8 cellular contexts compared by ENCODE assay signal in genomic region chr6:137870744-137871247, GRCh38. TPM values are rescaled to one million over a fixed set of nuclear protein-coding genes. Genes with fewer than 3 reads are reported as not detected.
A peak's percentile ranks its signal among the peaks of the same experiment; 100 is the strongest.
DNase-seq lines count a peak whose midpoint lies in the region; ATAC-seq and TF ChIP-seq lines count a peak whose summit lies in the region.

No MANE protein-coding gene starts in this region.

- H3K27me3 Mint-ChIP-seq in GM23338 (ENCODE audit: insufficient read depth, low read depth, poor library complexity), result peaks cover 15% of the 10 kb centered on the region

- CTCF ChIA-PET in GM10248 (lab: Yijun Ruan, JAX), result interaction anchor here (1.0 to 9.4 kb wide), 39 partner anchors 8 to 775 kb away, joined by 3 to 138 read pairs (median 5); no protein-coding TSS in a partner anchor

- no peaks in the 10 kb centered on the region for H3K9me3 ChIP-seq in WERI-Rb-1 (ENCODE audit: severe bottlenecking)
- H3K9me3 ChIP-seq in esophagus squamous epithelium, result no peaks in the 10 kb centered on the region
- H3K9me3 ChIP-seq in subcutaneous abdominal adipose tissue (ENCODE audit: control insufficient read depth in 5 of 5, low read length in 5 of 5), result no peaks in the 10 kb centered on the region

- no peak for TF ChIP-seq POLR2A in esophagus squamous epithelium (IDR thresholded peaks at IDR 0.05)

- H3K36me3 Mint-ChIP-seq in GM23338 (ENCODE audit: low read depth), result no peaks in the 10 kb centered on the region

- H3K9me3 Mint-ChIP-seq in GM23338, result no peaks in the 10 kb centered on the region

- H2BK120ac ChIP-seq in mesendoderm (ENCODE audit: low read depth, low read length), result no peak overlapping the region

- WGBS in esophagus squamous epithelium, 2 donors, result 10 to 11% methylated on average over 3 to 4 of the region's 4 CpGs
- WGBS in mesendoderm (ENCODE audit: extremely low coverage, insufficient coverage, low lambda C conversion rate), result no CpG with 5 or more reads among the region's 4 CpGs

- H3K18ac ChIP-seq in mesendoderm (ENCODE audit: low read length), result no peak overlapping the region

- H3K79me1 ChIP-seq in mesendoderm (ENCODE audit: low read length), result no peaks in the 10 kb centered on the region

- no peak overlapping the region for H3K56ac ChIP-seq in mesendoderm (ENCODE audit: low read length)

- H4K8ac ChIP-seq in mesendoderm (ENCODE audit: low read depth, low read length), result no peak overlapping the region

- H3K4ac ChIP-seq in mesendoderm (ENCODE audit: low read depth, low read length), result no peak overlapping the region

- H3K9ac ChIP-seq in subcutaneous abdominal adipose tissue (ENCODE audit: low read length in 5 of 5) (peak overlapping the region in 3 of 5 donors; percentile 17 to 33 (median 30)), mesendoderm (ENCODE audit: low read length) (no peak overlapping the region)

- POLR2A ChIA-PET in GM10248 (lab: Yijun Ruan, JAX), result interaction anchor here (0.6 to 3.2 kb wide), 9 partner anchors 11 to 163 kb away, joined by 3 to 14 read pairs (median 4); no protein-coding TSS in a partner anchor

- no peak overlapping the region for H2BK5ac ChIP-seq in mesendoderm (ENCODE audit: low read length)

- H2AFZ ChIP-seq in GM23338, result no peak overlapping the region

- no peak overlapping the region for H3K4me3 ChIP-seq in GM23338
- no peak overlapping the region for H3K4me3 ChIP-seq in WERI-Rb-1 (ENCODE audit: low read depth, low read length)
- peak overlapping the region in 3 of 4 donors; percentile 26 to 96 (median 93) for H3K4me3 ChIP-seq in esophagus squamous epithelium
- H3K4me3 ChIP-seq in subcutaneous abdominal adipose tissue (ENCODE audit: low read depth in 1 of 5, low read length in 5 of 5), result peak overlapping the region; percentile 31 to 99 (median 94)
- H3K4me3 ChIP-seq in mesendoderm (ENCODE audit: low read length), result no peak overlapping the region

- no peak overlapping the region for H4K5ac ChIP-seq in mesendoderm (ENCODE audit: low read length)

- no peaks in the 10 kb centered on the region for H3K79me2 ChIP-seq in GM23338 (replicated peaks; ENCODE audit: insufficient read depth)
- H3K79me2 ChIP-seq in mesendoderm (ENCODE audit: control insufficient read depth, insufficient read depth, low read length), result no peaks in the 10 kb centered on the region

- no peaks in the 10 kb centered on the region for H3K36me3 ChIP-seq in GM23338 (ENCODE audit: insufficient read depth)
- peaks cover 4% of the 10 kb centered on the region; the same call in 1 of the 2 replicates for H3K36me3 ChIP-seq in WERI-Rb-1
- H3K36me3 ChIP-seq in esophagus squamous epithelium, result peaks cover 2 to 19% (median 4%) of the 10 kb centered on the region in 3 donors
- H3K36me3 ChIP-seq in subcutaneous abdominal adipose tissue (ENCODE audit: control insufficient read depth in 5 of 5, insufficient read depth in 5 of 5, low read length in 5 of 5), result peaks cover 10 to 19% (median 17%) of the 10 kb centered on the region in 5 donors
- H3K36me3 ChIP-seq in mesendoderm (ENCODE audit: control insufficient read depth, insufficient read depth, low read length), result no peaks in the 10 kb centered on the region

- no peak overlapping the region for H3K4me3 Mint-ChIP-seq in GM23338

- H3K4me1 Mint-ChIP-seq in GM23338, result peaks cover 15% of the 10 kb centered on the region; the same call in 2 of the 3 replicates

- H3F3A ChIP-seq in GM23338 (replicated peaks; ENCODE audit: low read depth), result no peaks in the 10 kb centered on the region

- no peak overlapping the region for H3K27ac ChIP-seq in GM23338 (ENCODE audit: low read depth)
- H3K27ac ChIP-seq in WERI-Rb-1, result no peak overlapping the region
- peak overlapping the region; percentile 57 to 96 (median 89) for H3K27ac ChIP-seq in esophagus squamous epithelium
- H3K27ac ChIP-seq in subcutaneous abdominal adipose tissue (ENCODE audit: low read depth, low read length), result peak overlapping the region; percentile 94
- H3K27ac ChIP-seq in mesendoderm (ENCODE audit: low read depth, low read length), result no peak overlapping the region

- intact Hi-C loops in esophagus squamous epithelium (cut with DNase I), result loop anchor here (10.0 kb wide), 1 partner anchor 74 kb away; no protein-coding TSS in a partner anchor

- H4K20me1 ChIP-seq in GM23338 (replicated peaks; ENCODE audit: insufficient read depth), result 0 out of 2 replicates have a peak, but pooled peaks cover 4% of the 10 kb centered on the region

- no peak for ATAC-seq in GM23338

- no peak overlapping the region for H2AK5ac ChIP-seq in mesendoderm (ENCODE audit: low read length)

- no peak overlapping the region for H2BK15ac ChIP-seq in mesendoderm (replicated peaks; ENCODE audit: low read depth)

- H3K27ac Mint-ChIP-seq in GM23338, result no peak overlapping the region

- H3K27me3 ChIP-seq in GM23338 (ENCODE audit: insufficient read depth) (peaks cover 20% of the 10 kb centered on the region), WERI-Rb-1 (ENCODE audit: insufficient read depth, low read depth, severe bottlenecking) (no peaks in the 10 kb centered on the region), esophagus squamous epithelium (no peaks in the 10 kb centered on the region), subcutaneous abdominal adipose tissue (ENCODE audit: control insufficient read depth in 5 of 5, insufficient read depth in 4 of 5, low read length in 5 of 5) (no peaks in the 10 kb centered on the region), mesendoderm (ENCODE audit: insufficient read depth, low read length, poor library complexity) (peaks cover 2% of the 10 kb centered on the region)

- TF ChIP-seq CTCF in GM10248 (IDR thresholded peaks at IDR 0.05; ENCODE audit: control extremely low read depth, extremely low read depth, low read depth, missing control alignments) (no peak), GM23338 (conservative IDR thresholded peaks at IDR 0.05; ENCODE audit: low read depth in 2 of 2) (no peak), WERI-Rb-1 (IDR thresholded peaks at IDR 0.05; ENCODE audit: low read depth, low read length) (no peak), esophagus squamous epithelium (IDR thresholded peaks at IDR 0.05) (peak in 4 of 6 experiments; percentile 27 to 67 (median 54))

- H3K4me1 ChIP-seq in GM23338 (ENCODE audit: insufficient read depth) (peaks cover 11% of the 10 kb centered on the region), esophagus squamous epithelium (peaks cover 40 to 88% (median 54%) of the 10 kb centered on the region in 3 donors), subcutaneous abdominal adipose tissue (ENCODE audit: control insufficient read depth in 5 of 5, insufficient read depth in 5 of 5, low read length in 5 of 5) (peaks cover 6 to 82% (median 71%) of the 10 kb centered on the region in 5 donors), mesendoderm (ENCODE audit: control insufficient read depth, low read depth, low read length) (peaks cover 4% of the 10 kb centered on the region)

- DNase-seq in GM10248 (ENCODE audit: extremely low spot score), result peak; percentile 44
- peak; percentile 28 for DNase-seq in GM23338 (ENCODE audit: low spot score)
- peak; percentile 26 for DNase-seq in WERI-Rb-1
- DNase-seq in esophagus squamous epithelium (lab: John Stamatoyannopoulos, UW), result no peak
- DNase-seq in mesendoderm, result no peak
- DNase-seq in SHP77 (lab: John Stamatoyannopoulos, UW), result no peak
- no peak for DNase-seq in NCI-H1105 (lab: John Stamatoyannopoulos, UW)

- H3K23ac ChIP-seq in mesendoderm (ENCODE audit: low read length), result no peak overlapping the region

- 0 out of 2 replicates have a peak, but pooled peaks cover 5% of the 10 kb centered on the region for H3K9me2 ChIP-seq in GM23338 (ENCODE audit: insufficient read depth)

- H3K4me2 ChIP-seq in GM23338 (no peak overlapping the region), mesendoderm (ENCODE audit: low read length) (no peak overlapping the region)

TF ChIP-seq in GM23338, 12 proteins besides CTCF, POLR2A, EP300 and RAD21 (continues in another document):
- TF ChIP-seq EZH2phosphoT487 (IDR thresholded peaks at IDR 0.05; ENCODE audit: unreplicated experiment), result no peak

RNA-seq across cellular contexts. Expression of gene TNFAIP3, which starts 3.7 kb away (rescaled TPM):
- total RNA-seq in GM23338 (2014; rRNA removed; shearing (Covaris generic)), result 2.3 and 4.4 TPM in 2 replicates
- polyA plus RNA-seq in GM23338 (2016; fragmentation: Nextera tagmentation; extraction: Ambion mirVana), result 2.1 and 3.3 TPM in 2 replicates
- 10 to 100 TPM in 1 of 4 donors, 1 to 10 TPM in 3; 4.2 to 21.7 (median 7.7) TPM for total RNA-seq in esophagus squamous epithelium
- 1.4 TPM for polyA plus RNA-seq in mesendoderm (2013, experiment 1 of 2)
- polyA plus RNA-seq in mesendoderm (2013, experiment 2 of 2), result 1.1 TPM

Comparison
In these comparisons a context has a peak if more than half of its experiments do, and no peak if none do; other contexts are left out.
1. DNase-seq: peak in GM10248 (single experiment), GM23338 (single experiment) and WERI-Rb-1 (single experiment); none in esophagus squamous epithelium (single experiment), mesendoderm (single experiment), SHP77 (0 of 2) and NCI-H1105 (single experiment).
2. CTCF ChIP-seq: peak in esophagus squamous epithelium (4 of 6); none in GM10248 (single experiment), GM23338 (0 of 2) and WERI-Rb-1 (single experiment).
3. H3K27ac ChIP-seq: peak in esophagus squamous epithelium (4 of 4) and subcutaneous abdominal adipose tissue (single experiment); none in GM23338 (single experiment), WERI-Rb-1 (single experiment) and mesendoderm (single experiment).
4. H3K4me3 ChIP-seq: peak in esophagus squamous epithelium (3 of 4) and subcutaneous abdominal adipose tissue (5 of 5); none in GM23338 (single experiment), WERI-Rb-1 (single experiment) and mesendoderm (single experiment).